ENCODE assay signal across 9 cellular contexts in the genomic region with DNA sequence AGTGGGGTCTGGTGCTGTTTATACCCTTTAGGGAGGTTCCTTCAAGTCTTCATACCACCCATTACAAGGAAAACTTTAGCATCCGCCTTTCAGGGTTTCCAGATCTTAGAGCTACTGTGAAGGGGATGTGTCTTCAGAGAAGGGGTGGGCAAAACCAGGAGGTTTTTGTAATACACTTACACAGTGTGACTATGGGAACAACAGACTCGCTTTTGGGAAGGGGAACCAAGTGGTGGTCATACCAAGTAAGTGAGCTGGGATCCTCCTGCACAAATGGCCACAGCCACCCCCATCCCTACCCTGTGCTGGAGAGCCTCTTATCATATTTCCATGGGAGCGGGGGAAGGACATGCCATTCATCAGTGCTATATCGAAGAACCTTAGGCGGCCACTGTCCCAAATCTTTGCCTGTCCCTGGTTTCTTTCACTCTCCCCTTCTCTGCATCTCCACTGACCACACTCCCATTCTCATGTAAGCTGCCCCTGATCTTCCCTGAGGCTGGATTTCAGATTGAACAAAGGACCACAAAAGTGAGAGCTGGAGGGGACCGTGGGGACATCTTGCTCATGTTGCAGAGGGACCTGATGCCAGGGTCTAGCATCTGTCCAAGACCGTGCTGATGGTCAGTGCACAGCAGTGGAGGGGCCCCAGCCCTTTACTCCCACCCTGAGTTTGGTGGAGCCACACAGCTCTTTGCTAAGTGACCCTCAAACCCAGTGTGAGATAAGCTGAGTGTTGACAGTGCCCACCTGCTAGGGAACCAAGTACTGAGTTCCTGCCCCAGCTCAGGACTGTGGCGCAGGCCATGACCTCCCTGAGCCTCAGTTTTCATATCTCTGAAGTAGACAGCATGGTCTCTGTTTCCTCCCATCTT. TPM values are rescaled to one million over a fixed set of nuclear protein-coding genes. Genes with fewer than 3 reads are reported as not detected.
A peak's percentile ranks its signal among the peaks of the same experiment; 100 is the strongest.
DNase-seq lines count a peak whose midpoint lies in the region; ATAC-seq, FAIRE-seq and TF ChIP-seq lines count a peak whose summit lies in the region.
"Had no signal": no experiment of that assay in that cellular context is flagged by ENCODE, and none has a peak within 500 bp of the region (broad histone marks: within the 10 kb centered on the region; RNA-seq: fewer than 3 reads in every experiment).

No MANE protein-coding gene starts in this region.

- peak overlapping the region; percentile 94 for H3K27ac Mint-ChIP-seq in activated T-helper 2 cell treated with anti-CD3 and anti-CD28 coated beads, Interferon-gamma antibody, Interleukin-2, Interleukin-4, amounts not matched to agents 10 μg/mL and 5 μg/mL and 100 μg/mL, durations not matched to agents 14 hours and 24 hours and 36 hours

- ATAC-seq in heart left ventricle = no peak
- no peak for ATAC-seq in Right ventricle myocardium superior (ENCODE audit: poor library complexity)
- ATAC-seq in HG02642 (IDR thresholded peaks at IDR 0.05; ENCODE audit: poor library complexity, unreplicated experiment) = no peak

- H3K27me3 Mint-ChIP-seq in activated T-helper 2 cell treated with anti-CD3 and anti-CD28 coated beads, Interferon-gamma antibody, Interleukin-2, Interleukin-4, amounts not matched to agents 10 μg/mL and 5 μg/mL and 100 μg/mL, durations not matched to agents 14 hours and 24 hours and 36 hours (ENCODE audit: low read depth) = no peaks in the 10 kb centered on the region

- no peaks in the 10 kb centered on the region for H3K79me2 ChIP-seq in keratinocyte (ENCODE audit: control insufficient read depth, insufficient read depth, low read length)

- dilution Hi-C loops in keratinocyte (cut with MboI; ENCODE audit: extremely low pct_ligation_motif_present, low sequenced_read_pairs) = no loop called here

- no peak overlapping the region for H2AFZ ChIP-seq in keratinocyte (ENCODE audit: control insufficient read depth, low read length)

- TF ChIP-seq POLR2A in heart left ventricle (IDR thresholded peaks at IDR 0.05) (no peak), tibial nerve (IDR thresholded peaks at IDR 0.05) (no peak)

- peaks cover 0 to 86% (median 25%) of the 10 kb centered on the region in 12 donors for H3K4me1 ChIP-seq in heart left ventricle
- peaks cover 35% of the 10 kb centered on the region for H3K4me1 ChIP-seq in keratinocyte (ENCODE audit: control insufficient read depth, extremely low read depth, insufficient read depth, low read length)
- H3K4me1 ChIP-seq in tibial nerve = peaks cover 0 to 29% (median 7%) of the 10 kb centered on the region in 4 donors

- TF ChIP-seq CTCF in heart left ventricle (IDR thresholded peaks at IDR 0.05) (no peak), keratinocyte (optimal IDR thresholded peaks at IDR 0.05 in 1 of 3, IDR thresholded peaks at IDR 0.05 in 1 of 3, conservative IDR thresholded peaks at IDR 0.05 in 1 of 3; ENCODE audit: extremely low read depth in 1 of 3, insufficient read depth in 2 of 3, low read length in 3 of 3) (no peak), tibial nerve (IDR thresholded peaks at IDR 0.05) (no peak)

- intact Hi-C loops in heart left ventricle (cut with DNase I) (loop anchor here in 1 of 10 donors (10.0 kb wide), 1 partner anchor 63 kb away; no protein-coding TSS in a partner anchor), Right ventricle myocardium superior (cut with DNase I) (no loop called here)
- intact Hi-C loops in activated T-helper 2 cell treated with anti-CD3 and anti-CD28 coated beads, Interferon-gamma antibody, Interleukin-2, Interleukin-4, amounts not matched to agents 10 μg/mL and 5 μg/mL and 100 μg/mL, durations not matched to agents 14 hours and 24 hours and 36 hours (cut with micrococcal nuclease) = loop anchor here (1.0 kb wide), 3 partner anchors 8 to 13 kb away; no protein-coding TSS in a partner anchor

- H3K27ac ChIP-seq in heart left ventricle = peak overlapping the region in 7 of 12 donors; percentile 10 to 87 (median 46)
- peak overlapping the region; percentile 54 for H3K27ac ChIP-seq in keratinocyte (ENCODE audit: control insufficient read depth, insufficient read depth, low read length)
- peak overlapping the region; percentile 22 to 85 (median 58) for H3K27ac ChIP-seq in tibial nerve

- no peaks in the 10 kb centered on the region for H3K9me1 ChIP-seq in keratinocyte (ENCODE audit: control insufficient read depth, extremely low read depth, insufficient read depth, low read length)

- DNase-seq in heart left ventricle (no peak), Right ventricle myocardium superior (no peak), keratinocyte (ENCODE audit: low read depth, low spot score) (no peak), tibial nerve (ENCODE audit: low spot score in 2 of 2) (no peak), HPDE6-E6E7 (ENCODE audit: extremely low spot score) (no peak)
- no peak for DNase-seq in activated T-helper 2 cell treated with anti-CD3 and anti-CD28 coated beads, Interferon-gamma antibody, Interleukin-2, Interleukin-4, amounts not matched to agents 10 μg/mL and 5 μg/mL and 100 μg/mL, durations not matched to agents 14 hours and 24 hours and 36 hours (ENCODE audit: low spot score)
- no peak for DNase-seq in stimulated activated CD4-positive, alpha-beta T cell treated with anti-CD3 and anti-CD28 coated beads, Interleukin-2, amount 100 ng/mL, for 48 hours

- H3K9me3 Mint-ChIP-seq in activated T-helper 2 cell treated with anti-CD3 and anti-CD28 coated beads, Interferon-gamma antibody, Interleukin-2, Interleukin-4, amounts not matched to agents 10 μg/mL and 5 μg/mL and 100 μg/mL, durations not matched to agents 14 hours and 24 hours and 36 hours = no peaks in the 10 kb centered on the region

- FAIRE-seq in keratinocyte (lab: Jason Lieb, UNC) = no peak

- peaks cover 91% of the 10 kb centered on the region for H3K4me1 Mint-ChIP-seq in activated T-helper 2 cell treated with anti-CD3 and anti-CD28 coated beads, Interferon-gamma antibody, Interleukin-2, Interleukin-4, amounts not matched to agents 10 μg/mL and 5 μg/mL and 100 μg/mL, durations not matched to agents 14 hours and 24 hours and 36 hours (ENCODE audit: low read depth)

- H3K4me3 ChIP-seq in heart left ventricle (peak overlapping the region in 1 of 12 donors; percentile 15), keratinocyte (ENCODE audit: control insufficient read depth in 2 of 3, extremely low read depth in 1 of 3, insufficient read depth in 2 of 3, low read depth in 1 of 3, low read length in 3 of 3) (no peak overlapping the region), tibial nerve (no peak overlapping the region)
- H3K4me3 ChIP-seq: coronary artery had no signal

- H3K9me3 ChIP-seq in heart left ventricle (no peaks in the 10 kb centered on the region), keratinocyte (ENCODE audit: control insufficient read depth, low read depth, low read length) (no peaks in the 10 kb centered on the region), tibial nerve (no peaks in the 10 kb centered on the region)

- H4K20me1 ChIP-seq in keratinocyte (ENCODE audit: control insufficient read depth, extremely low read depth, insufficient read depth, low read length) = no peaks in the 10 kb centered on the region

- 91 to 93% (median 92%) methylated on average over 8 of the region's 8 CpGs for WGBS in heart left ventricle, 4 donors
- 91 to 97% methylated on average over 8 of the region's 8 CpGs for WGBS in tibial nerve, 2 donors

- H3K4me3 Mint-ChIP-seq in activated T-helper 2 cell treated with anti-CD3 and anti-CD28 coated beads, Interferon-gamma antibody, Interleukin-2, Interleukin-4, amounts not matched to agents 10 μg/mL and 5 μg/mL and 100 μg/mL, durations not matched to agents 14 hours and 24 hours and 36 hours (ENCODE audit: low read depth) = peak overlapping the region; percentile 80

- H3K36me3 Mint-ChIP-seq in activated T-helper 2 cell treated with anti-CD3 and anti-CD28 coated beads, Interferon-gamma antibody, Interleukin-2, Interleukin-4, amounts not matched to agents 10 μg/mL and 5 μg/mL and 100 μg/mL, durations not matched to agents 14 hours and 24 hours and 36 hours (ENCODE audit: low read depth) = peaks cover 93% of the 10 kb centered on the region

- H3K9ac ChIP-seq in keratinocyte (ENCODE audit: control insufficient read depth, extremely low read depth, insufficient read depth, low read length) = no peak overlapping the region

- H3K27me3 ChIP-seq in heart left ventricle (no peaks in the 10 kb centered on the region), keratinocyte (ENCODE audit: control insufficient read depth, extremely low read depth, insufficient read depth, low read length) (no peaks in the 10 kb centered on the region), tibial nerve (no peaks in the 10 kb centered on the region)

- peak overlapping the region; percentile 7 for H3K4me2 ChIP-seq in keratinocyte (ENCODE audit: control insufficient read depth, extremely low read depth, insufficient read depth, low read depth, low read length)

- TF ChIP-seq EP300 in tibial nerve (IDR thresholded peaks at IDR 0.05) = no peak

- H3K36me3 ChIP-seq in heart left ventricle = no peaks in the 10 kb centered on the region
- no peaks in the 10 kb centered on the region for H3K36me3 ChIP-seq in keratinocyte (ENCODE audit: control insufficient read depth in 2 of 2, extremely low read depth in 1 of 2, insufficient read depth in 2 of 2, low read length in 2 of 2)
- H3K36me3 ChIP-seq in tibial nerve = no peaks in the 10 kb centered on the region

RNA-seq across cellular contexts. Expression of a gene that starts 51.4 kb away (rescaled TPM):
- total RNA-seq in heart left ventricle (100 to 1,000 TPM; 108 to 236 (median 147) TPM), Right ventricle myocardium superior (124 TPM), tibial nerve (100 to 1,000 TPM; 128 to 254 (median 198) TPM)
- polyA plus RNA-seq in heart left ventricle (100 to 1,000 TPM; 129 to 402 TPM), keratinocyte (351 to 437 TPM (median 369 TPM) in 3 replicates)
- total RNA-seq in activated T-helper 2 cell treated with anti-CD3 and anti-CD28 coated beads, Interferon-gamma antibody, Interleukin-2, Interleukin-4, amounts not matched to agents 10 μg/mL and 5 μg/mL and 100 μg/mL, durations not matched to agents 14 hours and 24 hours and 36 hours = 246 and 256 TPM in 2 replicates
- polyA plus RNA-seq in keratinocyte (2011; ENCODE audit: low read depth) = 97.1 TPM
- polyA plus RNA-seq in keratinocyte (2011; cell fraction: cytosol; rRNA removed) = 431 and 472 TPM in 2 replicates
- 304 and 366 TPM in 2 replicates for polyA plus RNA-seq in keratinocyte (2011; cell fraction: nucleus; rRNA removed)
- polyA plus RNA-seq in keratinocyte (2012; ENCODE audit: low replicate concordance) = 283 and 302 TPM in 2 replicates
- polyA minus RNA-seq in keratinocyte = 168 to 246 TPM (median 203 TPM) in 3 replicates
- 148 TPM for polyA minus RNA-seq in keratinocyte (2011; cell fraction: cytosol; rRNA and poly(A)+ RNA removed)
- 62.1 and 69.0 TPM in 2 replicates for polyA minus RNA-seq in keratinocyte (2011; cell fraction: nucleus; rRNA and poly(A)+ RNA removed)
